Comparison of ENCODE assay signal across 29 cellular contexts in genomic region chr22:32339190-32340012, GRCh38. TPM values are rescaled to one million over a fixed set of nuclear protein-coding genes. Genes with fewer than 3 reads are reported as not detected.
"Had no signal": no experiment of that assay in that cellular context is flagged by ENCODE, and none has a peak within 500 bp of the region (broad histone marks: within the 10 kb centered on the region; RNA-seq: fewer than 3 reads in every experiment).

No MANE protein-coding gene starts in this region.

- H3K27ac ChIP-seq: ascending aorta, brain microvascular endothelial cell, esophagus squamous epithelium, gastroesophageal sphincter, sigmoid colon, thoracic aorta, upper lobe of left lung had no signal

- DNase-seq: activated CD4-positive, alpha-beta memory T cell treated with anti-CD3 and anti-CD28 coated beads, Interleukin-2, amount 10 ng/mL, durations not matched to agents 7 days and 5 days; activated CD4-positive, alpha-beta T cell treated with anti-CD3 and anti-CD28 coated beads for 48 hours; activated CD4-positive, CD25-positive, alpha-beta regulatory T cell; activated T-cell treated with anti-CD3 and anti-CD28 coated beads, Interleukin-2, amount 50 U/mL, for 24 hours; brain microvascular endothelial cell; central memory CD4-positive, alpha-beta T cell; effector memory CD8-positive, alpha-beta T cell; esophagus squamous epithelium; left ventricle myocardium superior; mammary epithelial cell; midbrain; sigmoid colon; stimulated activated CD4-positive, alpha-beta T cell treated with anti-CD3 and anti-CD28 coated beads, Interleukin-2, amount 100 ng/mL, for 48 hours; stimulated activated CD8-positive, alpha-beta memory T cell treated with anti-CD3 and anti-CD28 coated beads, Interleukin-4, amount 100 ng/mL, for 48 hours; stimulated activated naive B cell treated with anti-CD40 and anti-IgM and Interleukin-4, amounts not matched to agents 10 μg/mL and 1 μg/mL and 100 μg/mL, for 72 hours; SW 1271; T-helper 17 cell; upper lobe of left lung had no signal

- H3K4me2 ChIP-seq: smooth muscle cell had no signal

- H3K27ac Mint-ChIP-seq: activated CD4-positive, alpha-beta memory T cell treated with anti-CD3 and anti-CD28 coated beads, Interleukin-2, amount 10 ng/mL, durations not matched to agents 7 days and 5 days; activated naive CD4-positive, alpha-beta T cell treated with anti-CD3 and anti-CD28 coated beads, Interleukin-2, amount 50 U/mL, for 72 hours; activated T-cell treated with anti-CD3 and anti-CD28 coated beads, Interleukin-2, amount 50 U/mL, for 24 hours; activated T-helper 17 cell treated with anti-CD3 and anti-CD28 coated beads, Interleukin-2, amount 50 U/mL, for 72 hours; progenitor cell of endocrine pancreas; stimulated activated naive B cell treated with anti-CD40 and anti-IgM and Interleukin-4, amounts not matched to agents 10 μg/mL and 1 μg/mL and 100 μg/mL, for 72 hours; T-helper 17 cell had no signal

- H3K4me3 ChIP-seq: ascending aorta, esophagus squamous epithelium, gastroesophageal sphincter, sigmoid colon, smooth muscle cell, thoracic aorta, upper lobe of left lung had no signal

- H3K9me3 Mint-ChIP-seq: activated CD4-positive, alpha-beta memory T cell treated with anti-CD3 and anti-CD28 coated beads, Interleukin-2, amount 10 ng/mL, durations not matched to agents 7 days and 5 days; activated naive CD4-positive, alpha-beta T cell treated with anti-CD3 and anti-CD28 coated beads, Interleukin-2, amount 50 U/mL, for 72 hours; activated T-cell treated with anti-CD3 and anti-CD28 coated beads, Interleukin-2, amount 50 U/mL, for 24 hours; activated T-helper 17 cell treated with anti-CD3 and anti-CD28 coated beads, Interleukin-2, amount 50 U/mL, for 72 hours; effector memory CD8-positive, alpha-beta T cell; nephron; stimulated activated naive B cell treated with anti-CD40 and anti-IgM and Interleukin-4, amounts not matched to agents 10 μg/mL and 1 μg/mL and 100 μg/mL, for 72 hours had no signal

- H3K4me3 Mint-ChIP-seq: activated CD4-positive, alpha-beta memory T cell treated with anti-CD3 and anti-CD28 coated beads, Interleukin-2, amount 10 ng/mL, durations not matched to agents 7 days and 5 days; activated T-cell treated with anti-CD3 and anti-CD28 coated beads, Interleukin-2, amount 50 U/mL, for 24 hours; activated T-helper 17 cell treated with anti-CD3 and anti-CD28 coated beads, Interleukin-2, amount 50 U/mL, for 72 hours; effector memory CD8-positive, alpha-beta T cell; nephron; stimulated activated naive B cell treated with anti-CD40 and anti-IgM and Interleukin-4, amounts not matched to agents 10 μg/mL and 1 μg/mL and 100 μg/mL, for 72 hours; T-helper 17 cell had no signal

- H3K27me3 ChIP-seq: ascending aorta, brain microvascular endothelial cell, upper lobe of left lung had no signal

- H3K4me1 Mint-ChIP-seq: activated CD4-positive, alpha-beta memory T cell treated with anti-CD3 and anti-CD28 coated beads, Interleukin-2, amount 10 ng/mL, durations not matched to agents 7 days and 5 days; activated T-helper 17 cell treated with anti-CD3 and anti-CD28 coated beads, Interleukin-2, amount 50 U/mL, for 72 hours; stimulated activated naive B cell treated with anti-CD40 and anti-IgM and Interleukin-4, amounts not matched to agents 10 μg/mL and 1 μg/mL and 100 μg/mL, for 72 hours had no signal

- ATAC-seq: activated naive CD4-positive, alpha-beta T cell treated with anti-CD3 and anti-CD28 coated beads, Interleukin-2, amount 50 U/mL, for 72 hours; activated T-helper 17 cell treated with anti-CD3 and anti-CD28 coated beads, Interleukin-2, amount 50 U/mL, for 72 hours; effector memory CD8-positive, alpha-beta T cell; gastroesophageal sphincter; left ventricle myocardium superior; stimulated activated naive B cell treated with anti-CD40 and anti-IgM and Interleukin-4, amounts not matched to agents 10 μg/mL and 1 μg/mL and 100 μg/mL, for 72 hours; T-helper 17 cell had no signal

- H3K36me3 ChIP-seq: ascending aorta, brain microvascular endothelial cell, esophagus squamous epithelium, gastroesophageal sphincter, sigmoid colon, thoracic aorta, upper lobe of left lung had no signal

- H3K9me3 ChIP-seq: ascending aorta, esophagus squamous epithelium, gastroesophageal sphincter, sigmoid colon, thoracic aorta, upper lobe of left lung had no signal

- H3K36me3 Mint-ChIP-seq: activated naive CD4-positive, alpha-beta T cell treated with anti-CD3 and anti-CD28 coated beads, Interleukin-2, amount 50 U/mL, for 72 hours; stimulated activated naive B cell treated with anti-CD40 and anti-IgM and Interleukin-4, amounts not matched to agents 10 μg/mL and 1 μg/mL and 100 μg/mL, for 72 hours had no signal

- H3K4me1 ChIP-seq: ascending aorta had no signal

RNA-seq across cellular contexts. Expression of gene RFPL3, which starts 18.3 kb away (rescaled TPM):
- total RNA-seq: activated CD4-positive, alpha-beta memory T cell treated with anti-CD3 and anti-CD28 coated beads, Interleukin-2, amount 10 ng/mL, durations not matched to agents 7 days and 5 days; activated naive CD4-positive, alpha-beta T cell treated with anti-CD3 and anti-CD28 coated beads, Interleukin-2, amount 50 U/mL, for 72 hours; activated T-helper 17 cell treated with anti-CD3 and anti-CD28 coated beads, Interleukin-2, amount 50 U/mL, for 72 hours; ascending aorta; dermis microvascular lymphatic vessel endothelial cell; esophagus squamous epithelium; gastroesophageal sphincter; left ventricle myocardium superior; mammary epithelial cell; omental fat pad; progenitor cell of endocrine pancreas; sigmoid colon; smooth muscle cell; T-helper 17 cell; thoracic aorta; upper lobe of left lung had no signal
- polyA plus RNA-seq: adipose tissue, mammary epithelial cell, sigmoid colon had no signal
